Comparison of ENCODE assay signal across 9 cellular contexts in the genomic region with DNA sequence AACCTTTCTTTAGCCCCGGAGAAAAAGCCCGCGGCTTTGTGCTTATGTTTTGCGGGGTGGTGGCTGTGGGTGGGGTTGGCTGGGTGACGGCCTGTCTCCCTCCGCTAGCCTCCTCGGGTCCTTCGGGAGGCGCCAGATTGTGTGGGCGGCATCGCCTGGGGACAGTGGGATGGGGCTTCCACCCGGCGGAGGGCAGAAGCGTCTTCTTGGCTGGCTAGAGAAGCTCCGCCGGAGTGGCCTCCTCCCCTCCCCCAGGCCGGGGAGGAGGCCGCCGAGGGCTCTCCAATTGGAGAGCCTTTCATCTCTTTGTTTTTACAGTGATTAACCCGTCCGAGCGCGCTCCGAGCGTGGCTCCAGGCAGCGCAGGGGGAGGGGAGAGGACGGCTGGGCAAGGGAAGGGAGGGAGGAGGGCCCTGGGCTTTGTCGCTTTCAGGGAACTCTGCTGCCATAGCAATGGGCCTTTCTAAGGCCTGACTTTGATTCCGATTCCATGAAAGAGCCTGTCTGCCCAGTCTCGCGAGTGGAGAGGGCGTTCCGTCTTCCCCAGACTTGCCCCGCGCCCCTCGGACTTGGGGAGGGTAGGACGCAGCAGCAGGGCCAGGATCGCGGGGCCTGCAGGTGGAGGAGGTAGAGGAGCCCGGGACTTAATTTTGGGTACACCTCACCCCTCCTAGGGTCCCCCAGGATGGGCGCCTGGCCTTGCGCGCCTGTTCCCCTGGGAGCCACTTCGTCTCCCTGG. TPM values are rescaled to one million over a fixed set of nuclear protein-coding genes. Genes with fewer than 3 reads are reported as not detected.
DNase-seq lines count a peak whose midpoint lies in the region; ATAC-seq and TF ChIP-seq lines count a peak whose summit lies in the region.
"Had no signal": no experiment of that assay in that cellular context is flagged by ENCODE, and none has a peak within 500 bp of the region (broad histone marks: within the 10 kb centered on the region; RNA-seq: fewer than 3 reads in every experiment).

No MANE protein-coding gene starts in this region.

- no peak overlapping the region for H3K27ac Mint-ChIP-seq in activated T-cell treated with anti-CD3 and anti-CD28 coated beads, Interleukin-2, amount 50 U/mL, for 72 hours

- H3K4me3 ChIP-seq in HEK293 (ENCODE audit: low read depth, low read length) (peak overlapping the region; percentile 6; the same call in 1 of the 2 replicates), esophagus squamous epithelium (peak overlapping the region; percentile 10 to 58 (median 42)), neuronal stem cell (ENCODE audit: low read length in 2 of 2) (peak overlapping the region; percentile 35 to 61)

- H3K27me3 ChIP-seq in esophagus squamous epithelium = peaks cover 0 to 71% (median 0%) of the 10 kb centered on the region in 4 donors
- peaks cover 8 to 98% (median 85%) of the 10 kb centered on the region in 3 experiments for H3K27me3 ChIP-seq in neuronal stem cell (ENCODE audit: control insufficient read depth in 3 of 3, insufficient read depth in 3 of 3, low read depth in 1 of 3, low read length in 3 of 3)

- H2BK5ac ChIP-seq in neuronal stem cell (ENCODE audit: low read length) = no peak overlapping the region

- peaks cover 61% of the 10 kb centered on the region for H3K27me3 Mint-ChIP-seq in activated T-cell treated with anti-CD3 and anti-CD28 coated beads, Interleukin-2, amount 50 U/mL, for 72 hours (ENCODE audit: low read depth)

- H4K91ac ChIP-seq in neuronal stem cell (ENCODE audit: low read depth, low read length, poor library complexity) = no peak overlapping the region

- H3K36me3 Mint-ChIP-seq in activated T-cell treated with anti-CD3 and anti-CD28 coated beads, Interleukin-2, amount 50 U/mL, for 72 hours (ENCODE audit: insufficient read depth in 2 of 2) = no peaks in the 10 kb centered on the region

- H2BK12ac ChIP-seq in neuronal stem cell (ENCODE audit: low read length) = no peak overlapping the region

- peak overlapping the region; percentile 43 for H3K27ac ChIP-seq in HEK293 (ENCODE audit: extremely low read depth, low read depth, low read length)
- H3K27ac ChIP-seq in esophagus squamous epithelium = peak overlapping the region in 2 of 4 donors; percentile 16 to 36
- no peak overlapping the region for H3K27ac ChIP-seq in neuronal stem cell (replicated peaks; ENCODE audit: low read length)

- H3K36me3 ChIP-seq in HEK293 (ENCODE audit: control insufficient read depth in 2 of 2, insufficient read depth in 1 of 2, low read length in 2 of 2) = no peaks in the 10 kb centered on the region
- no peaks in the 10 kb centered on the region for H3K36me3 ChIP-seq in esophagus squamous epithelium
- H3K36me3 ChIP-seq in neuronal stem cell (replicated peaks in 1 of 2; ENCODE audit: control insufficient read depth in 2 of 2, insufficient read depth in 2 of 2, low read length in 2 of 2) = no peaks in the 10 kb centered on the region

- H2BK15ac ChIP-seq in neuronal stem cell (ENCODE audit: low read length) = peak overlapping the region; percentile 82

- TF ChIP-seq CTCF in HEK293 (tag by site-specific recombination; IDR thresholded peaks at IDR 0.05) = peak; percentile 49
- TF ChIP-seq CTCF in esophagus squamous epithelium (IDR thresholded peaks at IDR 0.05) = no peak

- peak; percentile 23 for DNase-seq in NCI-H774 (lab: John Stamatoyannopoulos, UW)
- no peak for DNase-seq in esophagus squamous epithelium (lab: John Stamatoyannopoulos, UW)
- DNase-seq in neuronal stem cell (ENCODE audit: low spot score) = peak; percentile 89
- DNase-seq in OCI-M2 (lab: John Stamatoyannopoulos, UW; ENCODE audit: unreplicated experiment) = no peak
- no peak for DNase-seq in Kasumi-1 (lab: John Stamatoyannopoulos, UW)
- DNase-seq in activated T-cell treated with anti-CD3 and anti-CD28 coated beads, Interleukin-2, amount 50 U/mL, for 72 hours = no peak
- DNase-seq in NCI-H2196 (lab: John Stamatoyannopoulos, UW; ENCODE audit: unreplicated experiment) = no peak

- peak overlapping the region; percentile 20 for H2BK120ac ChIP-seq in neuronal stem cell (ENCODE audit: low read depth, low read length)

- H2AFZ ChIP-seq in neuronal stem cell (ENCODE audit: low read length) = peak overlapping the region; percentile 97

- peak overlapping the region; percentile 96 for H3K4me2 ChIP-seq in neuronal stem cell (ENCODE audit: insufficient read depth, low read length, poor library complexity, severe bottlenecking)

- 5 to 20% methylated on average over 8 to 15 of the region's 44 CpGs for whole genome bisulfite sequencing in esophagus squamous epithelium, 2 donors
- no CpG with 5 or more reads among the region's 44 CpGs for WGBS in neuronal stem cell (ENCODE audit: extremely low coverage in 2 of 2, insufficient read length in 2 of 2, insufficient replicate concordance in 1 of 2), 2 donors

- no peak overlapping the region for H3K9ac ChIP-seq in neuronal stem cell (ENCODE audit: low read depth, low read length, poor library complexity)

- H3K14ac ChIP-seq in neuronal stem cell (ENCODE audit: low read length) = no peak overlapping the region

- H3K4ac ChIP-seq in neuronal stem cell (ENCODE audit: low read length) = no peak overlapping the region

- no peaks in the 10 kb centered on the region for H3K79me1 ChIP-seq in neuronal stem cell (ENCODE audit: low read depth, low read length)

- peak overlapping the region; percentile 15 for H2AK5ac ChIP-seq in neuronal stem cell (ENCODE audit: low read depth, low read length)

- peaks cover 18% of the 10 kb centered on the region for H3K4me1 ChIP-seq in HEK293 (ENCODE audit: control insufficient read depth, insufficient read depth, low read length)
- peaks cover 31 to 61% (median 35%) of the 10 kb centered on the region in 3 donors for H3K4me1 ChIP-seq in esophagus squamous epithelium
- H3K4me1 ChIP-seq in neuronal stem cell (ENCODE audit: control insufficient read depth in 2 of 2, insufficient read depth in 1 of 2, low read depth in 1 of 2, low read length in 2 of 2) = peaks cover 12 to 29% of the 10 kb centered on the region in 2 donors

- no peak for ATAC-seq in activated T-cell treated with anti-CD3 and anti-CD28 coated beads, Interleukin-2, amount 50 U/mL, for 72 hours (replicated peaks in 1 of 2)

- H3K9me3 Mint-ChIP-seq in activated T-cell treated with anti-CD3 and anti-CD28 coated beads, Interleukin-2, amount 50 U/mL, for 72 hours = no peaks in the 10 kb centered on the region

- H3K23ac ChIP-seq in neuronal stem cell (ENCODE audit: low read depth, low read length, poor library complexity) = no peak overlapping the region

- H3K18ac ChIP-seq in neuronal stem cell (ENCODE audit: low read length) = peak overlapping the region; percentile 91

- intact Hi-C loops in esophagus squamous epithelium (cut with DNase I) = no loop called here

- H3K4me3 Mint-ChIP-seq in activated T-cell treated with anti-CD3 and anti-CD28 coated beads, Interleukin-2, amount 50 U/mL, for 72 hours = no peak overlapping the region

- no peaks in the 10 kb centered on the region for H3K9me3 ChIP-seq in HEK293 (ENCODE audit: control insufficient read depth, insufficient read depth, low read depth, low read length)
- no peaks in the 10 kb centered on the region for H3K9me3 ChIP-seq in esophagus squamous epithelium
- peaks cover 2 to 3% of the 10 kb centered on the region in 2 donors for H3K9me3 ChIP-seq in neuronal stem cell (replicated peaks in 1 of 2; ENCODE audit: control insufficient read depth in 2 of 2, insufficient read depth in 1 of 2, low read depth in 1 of 2, low read length in 2 of 2)

- no peak overlapping the region for H4K8ac ChIP-seq in neuronal stem cell (ENCODE audit: low read depth, low read length)

- peaks cover 18% of the 10 kb centered on the region for H3K4me1 Mint-ChIP-seq in activated T-cell treated with anti-CD3 and anti-CD28 coated beads, Interleukin-2, amount 50 U/mL, for 72 hours (ENCODE audit: low read depth)

- no peak for TF ChIP-seq POLR2A in esophagus squamous epithelium (IDR thresholded peaks at IDR 0.05)

- CTCF ChIA-PET in HEK293 (lab: Yijun Ruan, JAX) = interaction anchor here (0.6 to 4.0 kb wide), 8 partner anchors 22 to 371 kb away, joined by 3 to 26 read pairs (median 8); no protein-coding TSS in a partner anchor

- POLR2A ChIA-PET in HEK293 (lab: Yijun Ruan, JAX) = interaction anchor here (1.0 kb wide), 1 partner anchor 9 kb away, joined by 3 read pairs; no protein-coding TSS in a partner anchor

TF ChIP-seq in HEK293, 187 proteins besides CTCF, POLR2A, EP300 and RAD21 (continues in another document):
- TF ChIP-seq, protein P1, sequence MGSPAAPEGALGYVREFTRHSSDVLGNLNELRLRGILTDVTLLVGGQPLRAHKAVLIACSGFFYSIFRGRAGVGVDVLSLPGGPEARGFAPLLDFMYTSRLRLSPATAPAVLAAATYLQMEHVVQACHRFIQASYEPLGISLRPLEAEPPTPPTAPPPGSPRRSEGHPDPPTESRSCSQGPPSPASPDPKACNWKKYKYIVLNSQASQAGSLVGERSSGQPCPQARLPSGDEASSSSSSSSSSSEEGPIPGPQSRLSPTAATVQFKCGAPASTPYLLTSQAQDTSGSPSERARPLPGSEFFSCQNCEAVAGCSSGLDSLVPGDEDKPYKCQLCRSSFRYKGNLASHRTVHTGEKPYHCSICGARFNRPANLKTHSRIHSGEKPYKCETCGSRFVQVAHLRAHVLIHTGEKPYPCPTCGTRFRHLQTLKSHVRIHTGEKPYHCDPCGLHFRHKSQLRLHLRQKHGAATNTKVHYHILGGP (tag by site-specific recombination; IDR thresholded peaks at IDR 0.05) = no peak
- TF ChIP-seq ZNF610 (tag by site-specific recombination; IDR thresholded peaks at IDR 0.05; ENCODE audit: borderline replicate concordance) = peak; percentile 48; the same call in 1 of the 2 replicates
- TF ChIP-seq ZNF623 (tag by site-specific recombination; IDR thresholded peaks at IDR 0.05) = no peak
- TF ChIP-seq EGR2 (tag by site-specific recombination; IDR thresholded peaks at IDR 0.05; ENCODE audit: low read depth) = peak; percentile 92
- no peak for TF ChIP-seq ZNF621 (tag by site-specific recombination; IDR thresholded peaks at IDR 0.05)
- no peak for TF ChIP-seq ZNF350 (tag by site-specific recombination; IDR thresholded peaks at IDR 0.05)
- peak; percentile 70 for TF ChIP-seq ZBTB17 (tag by site-specific recombination; IDR thresholded peaks at IDR 0.05)
- no peak for TF ChIP-seq BCL11A (tag by site-specific recombination; IDR thresholded peaks at IDR 0.05; ENCODE audit: low read depth)
- TF ChIP-seq TRIM28 (IDR thresholded peaks at IDR 0.05; ENCODE audit: borderline replicate concordance, low read length) = no peak
- TF ChIP-seq ZNF629 (tag by site-specific recombination; IDR thresholded peaks at IDR 0.05) = no peak

RNA-seq across cellular contexts. Expression of a gene that starts 36.7 kb away (rescaled TPM):
- under 1 TPM in 3 of 4 donors, not detected in 1; under 0.01 to 0.18 (median 0.08) TPM for total RNA-seq in esophagus squamous epithelium
- polyA plus RNA-seq in neuronal stem cell (2013, experiment 1 of 2) = not detected
- not detected for polyA plus RNA-seq in neuronal stem cell (2013, experiment 2 of 2)
- not detected for total RNA-seq in activated T-cell treated with anti-CD3 and anti-CD28 coated beads, Interleukin-2, amount 50 U/mL, for 72 hours
- total RNA-seq: T-helper 1 cell treated with Interleukin-12 subunit alpha and Interleukin-12 subunit beta and Interleukin-4 antibody, amounts not matched to agents 30 ng/mL and 1 ng/mL, for 36 hours had no signal

RNA-seq across cellular contexts. Expression of a gene that starts 41.7 kb away (rescaled TPM):
- total RNA-seq in esophagus squamous epithelium = under 1 TPM in 2 of 4 donors, not detected in 2; 0.44 to 0.57 TPM
- not detected for polyA plus RNA-seq in neuronal stem cell (2013, experiment 1 of 2)
- polyA plus RNA-seq in neuronal stem cell (2013, experiment 2 of 2) = not detected
- not detected for total RNA-seq in activated T-cell treated with anti-CD3 and anti-CD28 coated beads, Interleukin-2, amount 50 U/mL, for 72 hours
- total RNA-seq: T-helper 1 cell treated with Interleukin-12 subunit alpha and Interleukin-12 subunit beta and Interleukin-4 antibody, amounts not matched to agents 30 ng/mL and 1 ng/mL, for 36 hours had no signal

RNA-seq across cellular contexts. Expression of a gene that starts 46.9 kb away (rescaled TPM):
- not detected for total RNA-seq in esophagus squamous epithelium
- polyA plus RNA-seq in neuronal stem cell (2013, experiment 1 of 2) = 0.04 TPM
- polyA plus RNA-seq in neuronal stem cell (2013, experiment 2 of 2) = 0.03 TPM
- not detected for total RNA-seq in activated T-cell treated with anti-CD3 and anti-CD28 coated beads, Interleukin-2, amount 50 U/mL, for 72 hours
- total RNA-seq: T-helper 1 cell treated with Interleukin-12 subunit alpha and Interleukin-12 subunit beta and Interleukin-4 antibody, amounts not matched to agents 30 ng/mL and 1 ng/mL, for 36 hours had no signal

Comparison
In these comparisons a context has a peak if more than half of its experiments do, and no peak if none do; other contexts are left out.
1. DNase-seq: peak in NCI-H774 (single experiment) and neuronal stem cell (single experiment); none in esophagus squamous epithelium (single experiment), OCI-M2 (single experiment), Kasumi-1 (0 of 2), activated T-cell treated with anti-CD3 and anti-CD28 coated beads, Interleukin-2, amount 50 U/mL, for 72 hours (0 of 2) and NCI-H2196 (single experiment).
2. Peak in every context shown above with its lines, with median percentiles within 50 percentile points of each other: H3K4me3 ChIP-seq.